26 cellular contexts compared by ENCODE assay signal in genomic region chr20:8997720-8998119, GRCh38.
DNase-seq lines count a peak whose midpoint lies in the region; ATAC-seq and TF ChIP-seq lines count a peak whose summit lies in the region.
"Had no signal": no experiment of that assay in that cellular context is flagged by ENCODE, and none has a peak within 500 bp of the region (broad histone marks: within the 10 kb centered on the region; RNA-seq: fewer than 3 reads in every experiment).

No MANE protein-coding gene starts in this region.

- H3K4me1 Mint-ChIP-seq in glutamatergic neuron (ENCODE audit: low read depth, unreplicated experiment): peaks cover 19% of the 10 kb centered on the region
- no peaks in the 10 kb centered on the region for H3K4me1 Mint-ChIP-seq in activated CD4-positive, alpha-beta memory T cell treated with anti-CD3 and anti-CD28 coated beads for 36 hours (ENCODE audit: low read depth)
- H3K4me1 Mint-ChIP-seq: activated naive CD4-positive, alpha-beta T cell treated with anti-CD3 and anti-CD28 coated beads, Interleukin-2, amount 10 ng/mL, durations not matched to agents 7 days and 5 days; CD4-positive, CD25-positive, alpha-beta regulatory T cell; stimulated activated effector memory CD8-positive, alpha-beta T cell treated with anti-CD3 and anti-CD28 coated beads, Interleukin-12 subunit alpha, Interleukin-12 subunit beta, amount 100 ng/mL, for 72 hours had no signal

- H3K36me3 ChIP-seq in HUES6 (ENCODE audit: control insufficient read depth, insufficient read depth, low read length): no peaks in the 10 kb centered on the region
- H3K36me3 ChIP-seq: left lung, Peyer's patch, suprapubic skin, uterus had no signal

- peak overlapping the region; percentile 91 for H3K27ac Mint-ChIP-seq in glutamatergic neuron (ENCODE audit: unreplicated experiment)
- no peak overlapping the region for H3K27ac Mint-ChIP-seq in activated CD4-positive, alpha-beta memory T cell treated with anti-CD3 and anti-CD28 coated beads for 36 hours
- H3K27ac Mint-ChIP-seq: activated naive CD4-positive, alpha-beta T cell treated with anti-CD3 and anti-CD28 coated beads, Interleukin-2, amount 10 ng/mL, durations not matched to agents 7 days and 5 days; activated T-cell treated with anti-CD3 and anti-CD28 coated beads, Interleukin-2, amount 50 U/mL, for 72 hours; CD4-positive, CD25-positive, alpha-beta regulatory T cell; HFFc6; immature natural killer cell; natural killer cell treated with Interleukin-12 subunit alpha and Interleukin-12 subunit beta and Interleukin-15 and Interleukin-18, amount 100 ng/mL, for 72 hours; stimulated activated effector memory CD8-positive, alpha-beta T cell treated with anti-CD3 and anti-CD28 coated beads, Interleukin-12 subunit alpha, Interleukin-12 subunit beta, amount 100 ng/mL, for 72 hours had no signal

- H3K27me3 ChIP-seq in HUES6 (ENCODE audit: control insufficient read depth, insufficient read depth, low read length): no peaks in the 10 kb centered on the region
- H3K27me3 ChIP-seq: left lung, Peyer's patch, suprapubic skin, uterus had no signal

- H3K4me1 ChIP-seq in HUES6 (ENCODE audit: control insufficient read depth, insufficient read depth, low read length): peaks cover 14% of the 10 kb centered on the region
- H3K4me1 ChIP-seq: left lung, Peyer's patch, suprapubic skin, uterus had no signal

- no peaks in the 10 kb centered on the region for H3K36me3 Mint-ChIP-seq in glutamatergic neuron (ENCODE audit: unreplicated experiment)
- H3K36me3 Mint-ChIP-seq in activated CD4-positive, alpha-beta memory T cell treated with anti-CD3 and anti-CD28 coated beads for 36 hours: no peaks in the 10 kb centered on the region
- H3K36me3 Mint-ChIP-seq: activated naive CD4-positive, alpha-beta T cell treated with anti-CD3 and anti-CD28 coated beads, Interleukin-2, amount 10 ng/mL, durations not matched to agents 7 days and 5 days; CD4-positive, CD25-positive, alpha-beta regulatory T cell; natural killer cell treated with Interleukin-12 subunit alpha and Interleukin-12 subunit beta and Interleukin-15 and Interleukin-18, amount 100 ng/mL, for 72 hours; stimulated activated effector memory CD8-positive, alpha-beta T cell treated with anti-CD3 and anti-CD28 coated beads, Interleukin-12 subunit alpha, Interleukin-12 subunit beta, amount 100 ng/mL, for 72 hours had no signal

- CTCF ChIA-PET in activated CD4-positive, alpha-beta memory T cell treated with anti-CD3 and anti-CD28 coated beads for 36 hours (lab: Charles Lee): no interaction called here

- intact Hi-C loops in activated CD4-positive, alpha-beta memory T cell treated with anti-CD3 and anti-CD28 coated beads for 36 hours (cut with micrococcal nuclease): no loop called here

- no peak for TF ChIP-seq CTCF in glutamatergic neuron (IDR thresholded peaks at IDR 0.05; ENCODE audit: partially characterized antibody, unreplicated experiment)

- peak overlapping the region; percentile 12; the same call in 1 of the 2 replicates for H3K4me3 ChIP-seq in HUES6 (ENCODE audit: low read depth, low read length)
- H3K4me3 ChIP-seq: left lung, Peyer's patch, suprapubic skin, uterus had no signal

- H3K9me3 Mint-ChIP-seq in glutamatergic neuron (ENCODE audit: unreplicated experiment): peaks cover 2% of the 10 kb centered on the region
- H3K9me3 Mint-ChIP-seq in activated CD4-positive, alpha-beta memory T cell treated with anti-CD3 and anti-CD28 coated beads for 36 hours: peaks cover 8% of the 10 kb centered on the region
- H3K9me3 Mint-ChIP-seq: natural killer cell treated with Interleukin-12 subunit alpha and Interleukin-12 subunit beta and Interleukin-15 and Interleukin-18, amount 100 ng/mL, for 72 hours; stimulated activated effector memory CD8-positive, alpha-beta T cell treated with anti-CD3 and anti-CD28 coated beads, Interleukin-12 subunit alpha, Interleukin-12 subunit beta, amount 100 ng/mL, for 72 hours had no signal

- H3K27ac ChIP-seq in HUES6 (ENCODE audit: low read depth, low read length): no peak overlapping the region
- H3K27ac ChIP-seq: left lung, Peyer's patch, suprapubic skin, uterus had no signal

- peak overlapping the region; percentile 54 for H3K9ac ChIP-seq in HUES6 (ENCODE audit: low read length)

- no peaks in the 10 kb centered on the region for H3K27me3 Mint-ChIP-seq in glutamatergic neuron (ENCODE audit: unreplicated experiment)
- no peaks in the 10 kb centered on the region for H3K27me3 Mint-ChIP-seq in activated CD4-positive, alpha-beta memory T cell treated with anti-CD3 and anti-CD28 coated beads for 36 hours
- H3K27me3 Mint-ChIP-seq: activated naive CD4-positive, alpha-beta T cell treated with anti-CD3 and anti-CD28 coated beads, Interleukin-2, amount 10 ng/mL, durations not matched to agents 7 days and 5 days; CD4-positive, CD25-positive, alpha-beta regulatory T cell; natural killer cell treated with Interleukin-12 subunit alpha and Interleukin-12 subunit beta and Interleukin-15 and Interleukin-18, amount 100 ng/mL, for 72 hours had no signal

- peaks cover 6% of the 10 kb centered on the region for H3K9me3 ChIP-seq in HUES6 (ENCODE audit: control insufficient read depth, insufficient read depth, low read depth, low read length)
- H3K9me3 ChIP-seq: left lung, Peyer's patch, suprapubic skin, uterus had no signal

- ATAC-seq in GM21723 (IDR thresholded peaks at IDR 0.05; ENCODE audit: unreplicated experiment): no peak
- ATAC-seq: activated T-cell treated with anti-CD3 and anti-CD28 coated beads, Interleukin-2, amount 50 U/mL, for 72 hours; left lung; natural killer cell treated with Interleukin-12 subunit alpha and Interleukin-12 subunit beta and Interleukin-15 and Interleukin-18, amount 100 ng/mL, for 72 hours; stimulated activated effector memory CD8-positive, alpha-beta T cell treated with anti-CD3 and anti-CD28 coated beads, Interleukin-12 subunit alpha, Interleukin-12 subunit beta, amount 100 ng/mL, for 72 hours had no signal

- H3K4me3 Mint-ChIP-seq in glutamatergic neuron (ENCODE audit: unreplicated experiment): peak overlapping the region; percentile 74
- no peak overlapping the region for H3K4me3 Mint-ChIP-seq in activated CD4-positive, alpha-beta memory T cell treated with anti-CD3 and anti-CD28 coated beads for 36 hours
- H3K4me3 Mint-ChIP-seq: activated naive CD4-positive, alpha-beta T cell treated with anti-CD3 and anti-CD28 coated beads, Interleukin-2, amount 10 ng/mL, durations not matched to agents 7 days and 5 days; activated T-cell treated with anti-CD3 and anti-CD28 coated beads, Interleukin-2, amount 50 U/mL, for 72 hours; CD4-positive, CD25-positive, alpha-beta regulatory T cell; HFFc6; immature natural killer cell; natural killer cell treated with Interleukin-12 subunit alpha and Interleukin-12 subunit beta and Interleukin-15 and Interleukin-18, amount 100 ng/mL, for 72 hours; stimulated activated effector memory CD8-positive, alpha-beta T cell treated with anti-CD3 and anti-CD28 coated beads, Interleukin-12 subunit alpha, Interleukin-12 subunit beta, amount 100 ng/mL, for 72 hours had no signal

- DNase-seq in NCI-H524 (lab: John Stamatoyannopoulos, UW) (peak; percentile 75 to 84), glutamatergic neuron (peak; percentile 27), retina (peak; percentile 86), putamen (ENCODE audit: low spot score) (no peak)
- no peak for DNase-seq in activated CD4-positive, alpha-beta memory T cell treated with anti-CD3 and anti-CD28 coated beads for 36 hours
- DNase-seq: activated CD4-positive, alpha-beta T cell treated with anti-CD3 and anti-CD28 coated beads for 4 hours; activated naive CD4-positive, alpha-beta T cell treated with anti-CD3 and anti-CD28 coated beads, Interleukin-2, amount 10 ng/mL, durations not matched to agents 7 days and 5 days; activated T-cell treated with anti-CD3 and anti-CD28 coated beads, Interleukin-2, amount 50 U/mL, for 72 hours; amygdala; caudate nucleus; CD4-positive, CD25-positive, alpha-beta regulatory T cell; dermis blood vessel endothelial cell; GDM1; HFFc6; immature natural killer cell; left lung; NCI-H1105; NCI-H2107; Peyer's patch; T-helper 1 cell; uterus had no signal

- POLR2A ChIA-PET in activated CD4-positive, alpha-beta memory T cell treated with anti-CD3 and anti-CD28 coated beads for 36 hours (lab: Charles Lee): interaction anchor here (0.6 kb wide), 1 partner anchor 9 kb away, joined by 3 read pairs; no protein-coding TSS in a partner anchor

Comparison
In these comparisons a context has a peak if more than half of its experiments do, and no peak if none do; other contexts are left out.
1. DNase-seq: peak in NCI-H524 (2 of 2), glutamatergic neuron (single experiment) and retina (single experiment); none in putamen (single experiment) and activated CD4-positive, alpha-beta memory T cell treated with anti-CD3 and anti-CD28 coated beads for 36 hours (single experiment).